In genomic region chr15:35014265-35014664, GRCh38 we compare ENCODE assay signal across 19 cellular contexts.
"Had no signal": no experiment of that assay in that cellular context is flagged by ENCODE, and none has a peak within 500 bp of the region (broad histone marks: within the 10 kb centered on the region; RNA-seq: fewer than 3 reads in every experiment).

No MANE protein-coding gene starts in this region.

- H3K4me1 ChIP-seq: colonic mucosa, esophagus muscularis mucosa, lower lobe of right lung, prostate gland, right lobe of liver had no signal

- H3K36me3 Mint-ChIP-seq: activated CD4-positive, alpha-beta memory T cell treated with anti-CD3 and anti-CD28 coated beads for 36 hours; activated naive CD8-positive, alpha-beta T cell treated with anti-CD3 and anti-CD28 coated beads for 36 hours; stimulated activated effector memory CD8-positive, alpha-beta T cell treated with anti-CD3 and anti-CD28 coated beads, Interleukin-12 subunit alpha, Interleukin-12 subunit beta, amount 100 ng/mL, for 72 hours had no signal

- H3K27me3 ChIP-seq: cardiac muscle cell, colonic mucosa, esophagus muscularis mucosa, hepatocyte, right lobe of liver had no signal

- H3K27ac ChIP-seq: cardiac muscle cell, colonic mucosa, esophagus muscularis mucosa, hepatocyte, lower lobe of right lung, prostate gland, right lobe of liver had no signal

- H3K9me3 Mint-ChIP-seq: activated B cell treated with CpG ODN at 0.5 μM for 24 hours; activated CD4-positive, alpha-beta memory T cell treated with anti-CD3 and anti-CD28 coated beads for 36 hours; activated naive CD8-positive, alpha-beta T cell treated with anti-CD3 and anti-CD28 coated beads for 36 hours; activated T-helper 1 cell treated with anti-CD3 and anti-CD28 coated beads, Interleukin-12 subunit alpha, Interleukin-12 subunit beta, Interleukin-2, Interleukin-4 antibody, amounts not matched to agents 30 ng/mL and 10 ng/mL and 1 ng/mL, durations not matched to agents 14 hours and 24 hours and 36 hours; stimulated activated effector memory CD8-positive, alpha-beta T cell treated with anti-CD3 and anti-CD28 coated beads, Interleukin-12 subunit alpha, Interleukin-12 subunit beta, amount 100 ng/mL, for 72 hours had no signal

- H3K4me3 Mint-ChIP-seq: activated B cell treated with CpG ODN at 0.5 μM for 24 hours; activated CD4-positive, alpha-beta memory T cell treated with anti-CD3 and anti-CD28 coated beads for 36 hours; activated naive CD8-positive, alpha-beta T cell treated with anti-CD3 and anti-CD28 coated beads for 36 hours; activated T-helper 1 cell treated with anti-CD3 and anti-CD28 coated beads, Interleukin-12 subunit alpha, Interleukin-12 subunit beta, Interleukin-2, Interleukin-4 antibody, amounts not matched to agents 30 ng/mL and 10 ng/mL and 1 ng/mL, durations not matched to agents 14 hours and 24 hours and 36 hours; stimulated activated effector memory CD8-positive, alpha-beta T cell treated with anti-CD3 and anti-CD28 coated beads, Interleukin-12 subunit alpha, Interleukin-12 subunit beta, amount 100 ng/mL, for 72 hours had no signal

- H3K36me3 ChIP-seq: cardiac muscle cell, colonic mucosa, esophagus muscularis mucosa, lower lobe of right lung, prostate gland, right lobe of liver had no signal

- H3K4me1 Mint-ChIP-seq: activated B cell treated with CpG ODN at 0.5 μM for 24 hours; activated naive CD8-positive, alpha-beta T cell treated with anti-CD3 and anti-CD28 coated beads for 36 hours had no signal

- DNase-seq: activated B cell treated with CpG ODN at 0.5 μM for 24 hours; activated CD4-positive, alpha-beta memory T cell treated with anti-CD3 and anti-CD28 coated beads for 36 hours; activated CD4-positive, alpha-beta T cell treated with anti-CD3 and anti-CD28 coated beads for 4 hours; activated naive CD4-positive, alpha-beta T cell; activated naive CD8-positive, alpha-beta T cell treated with anti-CD3 and anti-CD28 coated beads for 36 hours; activated T-cell treated with anti-CD3 and anti-CD28 coated beads for 4 hours; amniotic stem cell; colonic mucosa; islet precursor cell; lower lobe of right lung; right lobe of liver; stimulated activated CD4-positive, alpha-beta T cell treated with anti-CD3 and anti-CD28 coated beads, Interleukin-4, amount 100 ng/mL, for 24 hours had no signal

- H3K9me3 ChIP-seq: colonic mucosa, esophagus muscularis mucosa, lower lobe of right lung, prostate gland, right lobe of liver had no signal

- ATAC-seq: lower lobe of right lung; right lobe of liver; stimulated activated effector memory CD8-positive, alpha-beta T cell treated with anti-CD3 and anti-CD28 coated beads, Interleukin-12 subunit alpha, Interleukin-12 subunit beta, amount 100 ng/mL, for 72 hours had no signal

- H3K4me3 ChIP-seq: cardiac muscle cell, colonic mucosa, esophagus muscularis mucosa, hepatocyte, lower lobe of right lung, prostate gland, right lobe of liver, smooth muscle cell had no signal

- H3K27ac Mint-ChIP-seq: activated B cell treated with CpG ODN at 0.5 μM for 24 hours; activated CD4-positive, alpha-beta memory T cell treated with anti-CD3 and anti-CD28 coated beads for 36 hours; activated naive CD8-positive, alpha-beta T cell treated with anti-CD3 and anti-CD28 coated beads for 36 hours; activated T-helper 1 cell treated with anti-CD3 and anti-CD28 coated beads, Interleukin-12 subunit alpha, Interleukin-12 subunit beta, Interleukin-2, Interleukin-4 antibody, amounts not matched to agents 30 ng/mL and 10 ng/mL and 1 ng/mL, durations not matched to agents 14 hours and 24 hours and 36 hours; stimulated activated effector memory CD8-positive, alpha-beta T cell treated with anti-CD3 and anti-CD28 coated beads, Interleukin-12 subunit alpha, Interleukin-12 subunit beta, amount 100 ng/mL, for 72 hours had no signal
